Comparison of ENCODE assay signal across 8 cellular contexts in the genomic region with DNA sequence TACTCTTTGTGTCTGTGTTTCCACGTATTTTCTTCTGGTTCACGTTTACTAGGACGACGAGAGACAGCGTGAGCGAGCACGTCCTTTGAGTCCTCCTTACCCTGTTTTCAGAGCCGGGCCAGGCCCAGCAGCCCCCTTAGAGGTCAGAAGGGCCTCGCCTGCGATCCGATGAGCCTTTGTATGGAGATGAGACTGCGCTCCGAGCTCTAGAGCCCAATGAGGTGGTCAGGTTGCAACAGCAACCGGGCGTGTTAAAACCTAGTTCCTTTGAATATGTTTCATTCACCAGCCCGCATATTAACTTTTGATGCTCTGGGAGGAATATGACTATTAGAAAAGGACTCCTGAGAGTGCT. TPM values are rescaled to one million over a fixed set of nuclear protein-coding genes. Genes with fewer than 3 reads are reported as not detected.
DNase-seq lines count a peak whose midpoint lies in the region; ATAC-seq and TF ChIP-seq lines count a peak whose summit lies in the region.

No MANE protein-coding gene starts in this region.

- H3K27me3 ChIP-seq in BLaER1 (no peaks in the 10 kb centered on the region), Panc1 (ENCODE audit: control insufficient read depth, insufficient read depth, low read length) (no peaks in the 10 kb centered on the region), neuron (ENCODE audit: insufficient read depth, low read length) (no peaks in the 10 kb centered on the region)

- CTCF ChIA-PET in Panc1 (lab: Charles Lee): no interaction called here

- TF ChIP-seq CTCF in Panc1 (IDR thresholded peaks at IDR 0.05) (no peak), epithelial cell of esophagus (IDR thresholded peaks at IDR 0.05; ENCODE audit: insufficient read depth, low read depth, low read length, missing control alignments) (no peak)

- POLR2A ChIA-PET in Panc1 (lab: Charles Lee): interaction anchor here (1.1 kb wide), 1 partner anchor 79 kb away, joined by 3 read pairs; no protein-coding TSS in a partner anchor

- peak; percentile 6 for ATAC-seq in GM21515 (IDR thresholded peaks at IDR 0.05; ENCODE audit: unreplicated experiment)
- no peak; the same call in 1 of the 2 replicates for ATAC-seq in Panc1
- no peak for ATAC-seq in HG03175 (IDR thresholded peaks at IDR 0.05; ENCODE audit: unreplicated experiment)

- H3K4me1 ChIP-seq in BLaER1: peaks cover 92% of the 10 kb centered on the region
- peaks cover 47% of the 10 kb centered on the region for H3K4me1 ChIP-seq in Panc1 (ENCODE audit: control insufficient read depth, insufficient read depth, low read length)
- peaks cover 42% of the 10 kb centered on the region for H3K4me1 ChIP-seq in neuron (ENCODE audit: insufficient read depth, low read length)

- intact Hi-C loops in Panc1 (cut with micrococcal nuclease; ENCODE audit: unreplicated experiment): no loop called here

- peak overlapping the region; percentile 10 for H2AFZ ChIP-seq in neuron (ENCODE audit: low read depth, low read length)

- in situ Hi-C loops in Panc1 (cut with HindIII; ENCODE audit: low pct_unique_long_range_greater_than_20kb, low sequenced_read_pairs): no loop called here

- H3K27ac ChIP-seq in BLaER1: peak overlapping the region; percentile 73
- H3K27ac ChIP-seq in Panc1 (ENCODE audit: low read length): peak overlapping the region; percentile 82

- peak overlapping the region; percentile 86 for H3K9ac ChIP-seq in BLaER1

- no TSS peak for BruUV-seq in Panc1 (replicated peaks; lab: Mats Ljungman, UMichigan)

- DNase-seq in Panc1 (ENCODE audit: low read depth, low spot score) (no peak), epithelial cell of esophagus (ENCODE audit: low read depth) (peak; percentile 92), KG1 (lab: John Stamatoyannopoulos, UW) (no peak), hypothalamus (lab: John Stamatoyannopoulos, UW) (no peak)

- peaks cover 98% of the 10 kb centered on the region for H4K20me1 ChIP-seq in BLaER1

- H3K9me3 ChIP-seq in BLaER1 (no peaks in the 10 kb centered on the region), Panc1 (ENCODE audit: control insufficient read depth, insufficient read depth, low read depth, low read length) (no peaks in the 10 kb centered on the region), neuron (ENCODE audit: low read length) (no peaks in the 10 kb centered on the region)

- peak overlapping the region; percentile 86 for H3K4me3 ChIP-seq in BLaER1
- peak overlapping the region; percentile 72 to 84 for H3K4me3 ChIP-seq in Panc1 (ENCODE audit: low read depth in 2 of 2, low read length in 2 of 2)
- H3K4me3 ChIP-seq in epithelial cell of esophagus (ENCODE audit: low read length): peak overlapping the region; percentile 91
- peak overlapping the region; percentile 68 for H3K4me3 ChIP-seq in neuron (ENCODE audit: low read length)

- peaks cover 43% of the 10 kb centered on the region for H3K36me3 ChIP-seq in BLaER1
- H3K36me3 ChIP-seq in Panc1 (ENCODE audit: control insufficient read depth, insufficient read depth, low read length): peaks cover 3% of the 10 kb centered on the region; the same call in 1 of the 2 replicates
- peaks cover 8% of the 10 kb centered on the region for H3K36me3 ChIP-seq in neuron (ENCODE audit: insufficient read depth, low read length)

- peak overlapping the region; percentile 96 for H3K4me2 ChIP-seq in BLaER1

RNA-seq across cellular contexts. Expression of a gene that starts 55.6 kb away (rescaled TPM):
- total RNA-seq in Panc1 (2021; ENCODE audit: unreplicated experiment): 17.6 TPM
- 21.4 TPM for polyA plus RNA-seq in Panc1 (2012; ENCODE audit: insufficient read length)
